1 cellular context compared by ENCODE assay signal in genomic region chr11:93718057-93718563, GRCh38.
TF ChIP-seq lines count a peak whose summit lies in the region.

No MANE protein-coding gene starts in this region.

TF ChIP-seq in K562, 482 proteins besides CTCF, POLR2A, EP300 and RAD21 (continued from another document and continues in another):
- no peak for TF ChIP-seq ZFP30 (CRISPR knock-in tag; IDR thresholded peaks at IDR 0.05; ENCODE audit: borderline replicate concordance)
- no peak for TF ChIP-seq ZZZ3 (IDR thresholded peaks at IDR 0.05)
- TF ChIP-seq KAT7 (CRISPR knock-in tag; IDR thresholded peaks at IDR 0.05; ENCODE audit: borderline replicate concordance): no peak
- TF ChIP-seq TFE3 (CRISPR knock-in tag; IDR thresholded peaks at IDR 0.05): no peak
- TF ChIP-seq, protein P1, sequence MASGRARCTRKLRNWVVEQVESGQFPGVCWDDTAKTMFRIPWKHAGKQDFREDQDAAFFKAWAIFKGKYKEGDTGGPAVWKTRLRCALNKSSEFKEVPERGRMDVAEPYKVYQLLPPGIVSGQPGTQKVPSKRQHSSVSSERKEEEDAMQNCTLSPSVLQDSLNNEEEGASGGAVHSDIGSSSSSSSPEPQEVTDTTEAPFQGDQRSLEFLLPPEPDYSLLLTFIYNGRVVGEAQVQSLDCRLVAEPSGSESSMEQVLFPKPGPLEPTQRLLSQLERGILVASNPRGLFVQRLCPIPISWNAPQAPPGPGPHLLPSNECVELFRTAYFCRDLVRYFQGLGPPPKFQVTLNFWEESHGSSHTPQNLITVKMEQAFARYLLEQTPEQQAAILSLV (tag; IDR thresholded peaks at IDR 0.05): 0 out of 2 replicates have a peak, but pooled peaks have one; percentile 31
- TF ChIP-seq, protein P2, sequence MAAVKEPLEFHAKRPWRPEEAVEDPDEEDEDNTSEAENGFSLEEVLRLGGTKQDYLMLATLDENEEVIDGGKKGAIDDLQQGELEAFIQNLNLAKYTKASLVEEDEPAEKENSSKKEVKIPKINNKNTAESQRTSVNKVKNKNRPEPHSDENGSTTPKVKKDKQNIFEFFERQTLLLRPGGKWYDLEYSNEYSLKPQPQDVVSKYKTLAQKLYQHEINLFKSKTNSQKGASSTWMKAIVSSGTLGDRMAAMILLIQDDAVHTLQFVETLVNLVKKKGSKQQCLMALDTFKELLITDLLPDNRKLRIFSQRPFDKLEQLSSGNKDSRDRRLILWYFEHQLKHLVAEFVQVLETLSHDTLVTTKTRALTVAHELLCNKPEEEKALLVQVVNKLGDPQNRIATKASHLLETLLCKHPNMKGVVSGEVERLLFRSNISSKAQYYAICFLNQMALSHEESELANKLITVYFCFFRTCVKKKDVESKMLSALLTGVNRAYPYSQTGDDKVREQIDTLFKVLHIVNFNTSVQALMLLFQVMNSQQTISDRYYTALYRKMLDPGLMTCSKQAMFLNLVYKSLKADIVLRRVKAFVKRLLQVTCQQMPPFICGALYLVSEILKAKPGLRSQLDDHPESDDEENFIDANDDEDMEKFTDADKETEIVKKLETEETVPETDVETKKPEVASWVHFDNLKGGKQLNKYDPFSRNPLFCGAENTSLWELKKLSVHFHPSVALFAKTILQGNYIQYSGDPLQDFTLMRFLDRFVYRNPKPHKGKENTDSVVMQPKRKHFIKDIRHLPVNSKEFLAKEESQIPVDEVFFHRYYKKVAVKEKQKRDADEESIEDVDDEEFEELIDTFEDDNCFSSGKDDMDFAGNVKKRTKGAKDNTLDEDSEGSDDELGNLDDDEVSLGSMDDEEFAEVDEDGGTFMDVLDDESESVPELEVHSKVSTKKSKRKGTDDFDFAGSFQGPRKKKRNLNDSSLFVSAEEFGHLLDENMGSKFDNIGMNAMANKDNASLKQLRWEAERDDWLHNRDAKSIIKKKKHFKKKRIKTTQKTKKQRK (IDR thresholded peaks at IDR 0.05; ENCODE audit: borderline replicate concordance, low read depth, low read length): no peak
- no peak for TF ChIP-seq FOXA1 (IDR thresholded peaks at IDR 0.05; ENCODE audit: borderline replicate concordance)
- peak; percentile 77 for TF ChIP-seq NEUROD1 (IDR thresholded peaks at IDR 0.05; ENCODE audit: borderline replicate concordance, low read depth, low read length, partially characterized antibody)
- TF ChIP-seq ZNF174 (CRISPR knock-in tag; IDR thresholded peaks at IDR 0.05): no peak
- no peak for TF ChIP-seq MIER1 (IDR thresholded peaks at IDR 0.05; ENCODE audit: low read depth)
- no peak for TF ChIP-seq ZNF133 (CRISPR knock-in tag; IDR thresholded peaks at IDR 0.05)
- no peak for TF ChIP-seq MITF (IDR thresholded peaks at IDR 0.05)
- TF ChIP-seq, protein P3, sequence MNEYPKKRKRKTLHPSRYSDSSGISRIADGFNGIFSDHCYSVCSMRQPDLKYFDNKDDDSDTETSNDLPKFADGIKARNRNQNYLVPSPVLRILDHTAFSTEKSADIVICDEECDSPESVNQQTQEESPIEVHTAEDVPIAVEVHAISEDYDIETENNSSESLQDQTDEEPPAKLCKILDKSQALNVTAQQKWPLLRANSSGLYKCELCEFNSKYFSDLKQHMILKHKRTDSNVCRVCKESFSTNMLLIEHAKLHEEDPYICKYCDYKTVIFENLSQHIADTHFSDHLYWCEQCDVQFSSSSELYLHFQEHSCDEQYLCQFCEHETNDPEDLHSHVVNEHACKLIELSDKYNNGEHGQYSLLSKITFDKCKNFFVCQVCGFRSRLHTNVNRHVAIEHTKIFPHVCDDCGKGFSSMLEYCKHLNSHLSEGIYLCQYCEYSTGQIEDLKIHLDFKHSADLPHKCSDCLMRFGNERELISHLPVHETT (CRISPR knock-in tag; conservative IDR thresholded peaks at IDR 0.05 in 1 of 2, IDR thresholded peaks at IDR 0.05 in 1 of 2): peak in 1 of 2 experiments; percentile 94; a peak in 2 of 4 replicates
- TF ChIP-seq KAT2B (IDR thresholded peaks at IDR 0.05; ENCODE audit: low read depth, low read length): no peak
- no peak for TF ChIP-seq ZNF165 (CRISPR knock-in tag; IDR thresholded peaks at IDR 0.05; ENCODE audit: borderline replicate concordance)
- TF ChIP-seq ESRRB (CRISPR knock-in tag; IDR thresholded peaks at IDR 0.05; ENCODE audit: borderline replicate concordance): no peak
- no peak for TF ChIP-seq SUPT5H (IDR thresholded peaks at IDR 0.05)
- TF ChIP-seq SP1 (CRISPR knock-in tag; IDR thresholded peaks at IDR 0.05): no peak; the same call in 1 of the 2 replicates
- peak; percentile 68 for TF ChIP-seq NFE2 (IDR thresholded peaks at IDR 0.05; ENCODE audit: low read depth)
- no peak for TF ChIP-seq ZBTB34 (CRISPR knock-in tag; IDR thresholded peaks at IDR 0.05)
- TF ChIP-seq DMBX1 (CRISPR knock-in tag; IDR thresholded peaks at IDR 0.05; ENCODE audit: borderline replicate concordance): peak; percentile 93
- TF ChIP-seq, protein P4, sequence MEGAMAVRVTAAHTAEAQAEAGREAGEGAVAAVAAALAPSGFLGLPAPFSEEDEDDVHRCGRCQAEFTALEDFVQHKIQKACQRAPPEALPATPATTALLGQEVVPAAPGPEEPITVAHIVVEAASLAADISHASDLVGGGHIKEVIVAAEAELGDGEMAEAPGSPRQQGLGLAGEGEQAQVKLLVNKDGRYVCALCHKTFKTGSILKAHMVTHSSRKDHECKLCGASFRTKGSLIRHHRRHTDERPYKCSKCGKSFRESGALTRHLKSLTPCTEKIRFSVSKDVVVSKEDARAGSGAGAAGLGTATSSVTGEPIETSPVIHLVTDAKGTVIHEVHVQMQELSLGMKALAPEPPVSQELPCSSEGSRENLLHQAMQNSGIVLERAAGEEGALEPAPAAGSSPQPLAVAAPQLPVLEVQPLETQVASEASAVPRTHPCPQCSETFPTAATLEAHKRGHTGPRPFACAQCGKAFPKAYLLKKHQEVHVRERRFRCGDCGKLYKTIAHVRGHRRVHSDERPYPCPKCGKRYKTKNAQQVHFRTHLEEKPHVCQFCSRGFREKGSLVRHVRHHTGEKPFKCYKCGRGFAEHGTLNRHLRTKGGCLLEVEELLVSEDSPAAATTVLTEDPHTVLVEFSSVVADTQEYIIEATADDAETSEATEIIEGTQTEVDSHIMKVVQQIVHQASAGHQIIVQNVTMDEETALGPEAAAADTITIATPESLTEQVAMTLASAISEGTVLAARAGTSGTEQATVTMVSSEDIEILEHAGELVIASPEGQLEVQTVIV (CRISPR knock-in tag; IDR thresholded peaks at IDR 0.05; ENCODE audit: borderline replicate concordance): no peak
- no peak for TF ChIP-seq RBM15 (IDR thresholded peaks at IDR 0.05; ENCODE audit: insufficient read depth, low read length)
- TF ChIP-seq KAT8 (IDR thresholded peaks at IDR 0.05; ENCODE audit: low read depth): no peak
- no peak for TF ChIP-seq RBM17 (IDR thresholded peaks at IDR 0.05; ENCODE audit: borderline replicate concordance, low read depth, low read length)
- no peak for TF ChIP-seq SRSF7 (optimal IDR thresholded peaks at IDR 0.05; ENCODE audit: low read depth, low read length)
- no peak for TF ChIP-seq SIN3B (IDR thresholded peaks at IDR 0.05; ENCODE audit: low read depth)
- TF ChIP-seq, protein P5, sequence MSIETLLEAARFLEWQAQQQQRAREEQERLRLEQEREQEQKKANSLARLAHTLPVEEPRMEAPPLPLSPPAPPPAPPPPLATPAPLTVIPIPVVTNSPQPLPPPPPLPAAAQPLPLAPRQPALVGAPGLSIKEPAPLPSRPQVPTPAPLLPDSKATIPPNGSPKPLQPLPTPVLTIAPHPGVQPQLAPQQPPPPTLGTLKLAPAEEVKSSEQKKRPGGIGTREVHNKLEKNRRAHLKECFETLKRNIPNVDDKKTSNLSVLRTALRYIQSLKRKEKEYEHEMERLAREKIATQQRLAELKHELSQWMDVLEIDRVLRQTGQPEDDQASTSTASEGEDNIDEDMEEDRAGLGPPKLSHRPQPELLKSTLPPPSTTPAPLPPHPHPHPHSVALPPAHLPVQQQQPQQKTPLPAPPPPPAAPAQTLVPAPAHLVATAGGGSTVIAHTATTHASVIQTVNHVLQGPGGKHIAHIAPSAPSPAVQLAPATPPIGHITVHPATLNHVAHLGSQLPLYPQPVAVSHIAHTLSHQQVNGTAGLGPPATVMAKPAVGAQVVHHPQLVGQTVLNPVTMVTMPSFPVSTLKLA (conservative IDR thresholded peaks at IDR 0.05): peak; percentile 27 to 55; a peak in 2 of 4 replicates
- TF ChIP-seq CBX5 (IDR thresholded peaks at IDR 0.05; ENCODE audit: borderline replicate concordance, low read depth): no peak
- peak; percentile 87 for TF ChIP-seq LCOR (CRISPR knock-in tag; IDR thresholded peaks at IDR 0.05)
- TF ChIP-seq, protein P6, sequence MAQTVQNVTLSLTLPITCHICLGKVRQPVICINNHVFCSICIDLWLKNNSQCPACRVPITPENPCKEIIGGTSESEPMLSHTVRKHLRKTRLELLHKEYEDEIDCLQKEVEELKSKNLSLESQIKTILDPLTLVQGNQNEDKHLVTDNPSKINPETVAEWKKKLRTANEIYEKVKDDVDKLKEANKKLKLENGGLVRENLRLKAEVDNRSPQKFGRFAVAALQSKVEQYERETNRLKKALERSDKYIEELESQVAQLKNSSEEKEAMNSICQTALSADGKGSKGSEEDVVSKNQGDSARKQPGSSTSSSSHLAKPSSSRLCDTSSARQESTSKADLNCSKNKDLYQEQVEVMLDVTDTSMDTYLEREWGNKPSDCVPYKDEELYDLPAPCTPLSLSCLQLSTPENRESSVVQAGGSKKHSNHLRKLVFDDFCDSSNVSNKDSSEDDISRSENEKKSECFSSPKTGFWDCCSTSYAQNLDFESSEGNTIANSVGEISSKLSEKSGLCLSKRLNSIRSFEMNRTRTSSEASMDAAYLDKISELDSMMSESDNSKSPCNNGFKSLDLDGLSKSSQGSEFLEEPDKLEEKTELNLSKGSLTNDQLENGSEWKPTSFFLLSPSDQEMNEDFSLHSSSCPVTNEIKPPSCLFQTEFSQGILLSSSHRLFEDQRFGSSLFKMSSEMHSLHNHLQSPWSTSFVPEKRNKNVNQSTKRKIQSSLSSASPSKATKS (CRISPR knock-in tag; IDR thresholded peaks at IDR 0.05): no peak
- no peak for TF ChIP-seq TAF1 (IDR thresholded peaks at IDR 0.05; ENCODE audit: control insufficient read depth, extremely low read depth, insufficient read depth, low read length, severe bottlenecking)
- peak; percentile 71 for TF ChIP-seq PRDM10 (IDR thresholded peaks at IDR 0.05; ENCODE audit: partially characterized antibody)
- TF ChIP-seq ZC3H4 (CRISPR knock-in tag; IDR thresholded peaks at IDR 0.05; ENCODE audit: borderline replicate concordance): no peak
- peak; percentile 76; the same call in 1 of the 2 replicates for TF ChIP-seq ZNF583 (CRISPR knock-in tag; IDR thresholded peaks at IDR 0.05)
